In the genomic region with DNA sequence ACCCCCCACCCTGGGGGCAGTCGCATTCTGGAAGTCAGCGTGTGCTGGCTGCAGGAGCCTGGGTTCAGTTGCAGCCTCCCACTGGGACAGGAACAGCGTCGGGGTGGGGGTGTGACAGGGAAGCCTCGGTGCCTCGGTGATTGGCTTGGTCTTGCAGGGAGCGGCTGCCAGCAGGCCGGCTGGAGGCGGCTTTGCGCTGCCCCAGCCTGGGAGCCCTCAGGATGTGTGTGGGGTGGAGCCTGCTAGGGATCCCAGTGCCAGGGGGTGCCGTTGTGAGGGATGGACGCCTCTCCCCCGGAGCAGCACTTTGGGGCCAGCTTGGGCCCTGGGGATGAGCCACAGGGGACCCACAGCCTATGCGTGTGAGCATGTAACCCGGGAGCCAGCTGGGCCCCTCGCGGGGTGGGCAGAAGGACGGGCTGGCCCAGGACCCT, we compare ENCODE assay signal across 1 cellular context.
TF ChIP-seq lines count a peak whose summit lies in the region.

No MANE protein-coding gene starts in this region.

TF ChIP-seq in WTC11, 78 proteins besides CTCF, POLR2A, EP300 and RAD21 (continued from another document):
- TF ChIP-seq PRDM15 (CRISPR knock-in tag; IDR thresholded peaks at IDR 0.05) = no peak
- TF ChIP-seq KAT7 (CRISPR knock-in tag; IDR thresholded peaks at IDR 0.05; ENCODE audit: borderline replicate concordance) = no peak
- no peak for TF ChIP-seq IRF2 (CRISPR knock-in tag; IDR thresholded peaks at IDR 0.05; ENCODE audit: borderline replicate concordance, low read depth)
- TF ChIP-seq ZNF232 (CRISPR knock-in tag; IDR thresholded peaks at IDR 0.05) = peak; percentile 25; the same call in 1 of the 2 replicates
- no peak for TF ChIP-seq ATF1 (CRISPR knock-in tag; IDR thresholded peaks at IDR 0.05)
